1 cellular context compared by ENCODE assay signal in genomic region chr6:108848116-108848868, GRCh38.
TF ChIP-seq lines count a peak whose summit lies in the region.

Gene ARMC2, plus strand, starts transcription at chr6:108848422. Its CDS starts 5,846 bp downstream, at chr6:108854268.

TF ChIP-seq in HepG2, 621 proteins besides CTCF, POLR2A, EP300 and RAD21 (continued from another document and continues in another):
- no peak for TF ChIP-seq AHDC1 (CRISPR knock-in tag; IDR thresholded peaks at IDR 0.05; ENCODE audit: borderline replicate concordance)
- no peak for TF ChIP-seq SRSF9 (IDR thresholded peaks at IDR 0.05; ENCODE audit: borderline replicate concordance, insufficient read depth, low read depth, low read length, poor library complexity, severe bottlenecking)
- no peak for TF ChIP-seq TBP (CRISPR knock-in tag; IDR thresholded peaks at IDR 0.05)
- no peak for TF ChIP-seq ZBTB14 (CRISPR knock-in tag; IDR thresholded peaks at IDR 0.05)
- no peak for TF ChIP-seq PHB2 (IDR thresholded peaks at IDR 0.05; ENCODE audit: partially characterized antibody)
- no peak for TF ChIP-seq ZFAT (CRISPR knock-in tag; conservative IDR thresholded peaks at IDR 0.05)
- no peak for TF ChIP-seq ZNF841 (CRISPR knock-in tag; IDR thresholded peaks at IDR 0.05; ENCODE audit: borderline replicate concordance)
- TF ChIP-seq PREB (CRISPR knock-in tag; IDR thresholded peaks at IDR 0.05): no peak
- no peak for TF ChIP-seq STAT6 (CRISPR knock-in tag; IDR thresholded peaks at IDR 0.05; ENCODE audit: borderline replicate concordance)
- TF ChIP-seq RARG (CRISPR knock-in tag; IDR thresholded peaks at IDR 0.05; ENCODE audit: low read depth): no peak
- TF ChIP-seq IKZF1 (IDR thresholded peaks at IDR 0.05): no peak
- TF ChIP-seq SETDB1 (CRISPR knock-in tag; IDR thresholded peaks at IDR 0.05; ENCODE audit: borderline replicate concordance): no peak
- peak; percentile 33; the same call in 1 of the 2 replicates for TF ChIP-seq ZNF317 (CRISPR knock-in tag; IDR thresholded peaks at IDR 0.05)
- peak; percentile 7; the same call in 1 of the 2 replicates for TF ChIP-seq ZNF761 (CRISPR knock-in tag; conservative IDR thresholded peaks at IDR 0.05)
- no peak for TF ChIP-seq ZNF468 (CRISPR knock-in tag; IDR thresholded peaks at IDR 0.05)
- peak; percentile 79; the same call in 1 of the 2 replicates for TF ChIP-seq MXD1 (CRISPR knock-in tag; IDR thresholded peaks at IDR 0.05)
- peak; percentile 37; the same call in 1 of the 2 replicates for TF ChIP-seq ZSCAN12 (CRISPR knock-in tag; IDR thresholded peaks at IDR 0.05)
- no peak for TF ChIP-seq SP1 (IDR thresholded peaks at IDR 0.05)
- TF ChIP-seq SP1 (CRISPR knock-in tag; IDR thresholded peaks at IDR 0.05): peak; percentile 36; the same call in 1 of the 2 replicates
- peak; percentile 48; the same call in 1 of the 2 replicates for TF ChIP-seq ZNF746 (CRISPR knock-in tag; IDR thresholded peaks at IDR 0.05)
- peak; percentile 69 for TF ChIP-seq MAZ (IDR thresholded peaks at IDR 0.05; ENCODE audit: borderline replicate concordance, low read depth, low read length)
- peak; percentile 66 for TF ChIP-seq MAZ (CRISPR knock-in tag; IDR thresholded peaks at IDR 0.05; ENCODE audit: low read depth)
- TF ChIP-seq ZNF646 (CRISPR knock-in tag; IDR thresholded peaks at IDR 0.05): no peak
- no peak for TF ChIP-seq MTF1 (CRISPR knock-in tag; IDR thresholded peaks at IDR 0.05)
- TF ChIP-seq POLR2AphosphoS5 (IDR thresholded peaks at IDR 0.05; ENCODE audit: low read depth, low read length): peak; percentile 86
- TF ChIP-seq KAT7 (CRISPR knock-in tag; IDR thresholded peaks at IDR 0.05; ENCODE audit: borderline replicate concordance): 0 out of 2 replicates have a peak, but pooled peaks have one; percentile 32
- TF ChIP-seq ZNF251 (CRISPR knock-in tag; IDR thresholded peaks at IDR 0.05): no peak
- TF ChIP-seq PLSCR1 (CRISPR knock-in tag; IDR thresholded peaks at IDR 0.05; ENCODE audit: borderline replicate concordance): no peak
- peak; percentile 72 for TF ChIP-seq RBFOX2 (IDR thresholded peaks at IDR 0.05; ENCODE audit: low read depth, low read length)
- TF ChIP-seq KDM2A (CRISPR knock-in tag; IDR thresholded peaks at IDR 0.05; ENCODE audit: borderline replicate concordance, low read depth): peak; percentile 88
- TF ChIP-seq SAFB2 (CRISPR knock-in tag; IDR thresholded peaks at IDR 0.05; ENCODE audit: borderline replicate concordance, low read depth): no peak; the same call in 1 of the 2 replicates
- no peak for TF ChIP-seq ZNF331 (CRISPR knock-in tag; IDR thresholded peaks at IDR 0.05)
- no peak for TF ChIP-seq ZNF12 (CRISPR knock-in tag; IDR thresholded peaks at IDR 0.05)
- no peak; the same call in 1 of the 2 replicates for TF ChIP-seq ARID5B (CRISPR knock-in tag; IDR thresholded peaks at IDR 0.05)
- TF ChIP-seq HOXA9 (CRISPR knock-in tag; IDR thresholded peaks at IDR 0.05; ENCODE audit: borderline replicate concordance): no peak
- TF ChIP-seq ZNF619 (CRISPR knock-in tag; IDR thresholded peaks at IDR 0.05): 0 out of 2 replicates have a peak, but pooled peaks have one; percentile 53
- no peak for TF ChIP-seq GLI4 (CRISPR knock-in tag; IDR thresholded peaks at IDR 0.05; ENCODE audit: borderline replicate concordance)
